ENCODE assay signal across 13 cellular contexts in the genomic region with DNA sequence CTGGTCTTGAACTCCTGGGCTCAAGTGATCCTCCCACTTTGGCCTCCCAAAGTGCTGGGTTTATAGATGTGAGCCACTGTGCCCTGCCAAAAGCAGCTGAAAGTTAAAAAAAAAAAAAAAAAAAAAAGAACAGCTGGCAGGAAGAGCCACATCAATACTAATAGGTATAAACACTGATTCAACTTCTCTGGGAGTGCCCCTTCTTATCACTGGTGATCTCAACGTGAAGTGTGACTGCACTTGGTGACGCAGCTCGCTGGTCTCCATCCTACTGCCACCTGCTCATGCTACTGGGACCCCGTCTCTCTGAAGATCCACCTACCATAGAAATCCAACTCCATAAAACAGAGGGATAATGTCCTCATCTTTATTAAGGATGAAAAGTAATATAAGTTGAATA. TPM values are rescaled to one million over a fixed set of nuclear protein-coding genes. Genes with fewer than 3 reads are reported as not detected.
DNase-seq lines count a peak whose midpoint lies in the region.
"Had no signal": no experiment of that assay in that cellular context is flagged by ENCODE, and none has a peak within 500 bp of the region (broad histone marks: within the 10 kb centered on the region; RNA-seq: fewer than 3 reads in every experiment).

No MANE protein-coding gene starts in this region.

- H3K36me3 Mint-ChIP-seq in immature natural killer cell = peaks cover 4 to 14% (median 7%) of the 10 kb centered on the region in 3 donors

- no peak overlapping the region for H3K4me3 Mint-ChIP-seq in immature natural killer cell
- H3K4me3 Mint-ChIP-seq: dendritic cell treated with granulocyte-macrophage colony-stimulating factor and Interleukin-4, amounts not matched to agents 40 ng/mL and 50 ng/mL, for 4 days had no signal

- H3K27me3 Mint-ChIP-seq in immature natural killer cell (ENCODE audit: low read depth in 3 of 3) = peaks cover 0 to 2% (median 0%) of the 10 kb centered on the region in 3 donors

- no peaks in the 10 kb centered on the region for H3K9me3 Mint-ChIP-seq in immature natural killer cell
- H3K9me3 Mint-ChIP-seq: dendritic cell treated with granulocyte-macrophage colony-stimulating factor and Interleukin-4, amounts not matched to agents 40 ng/mL and 50 ng/mL, for 4 days had no signal

- no peak overlapping the region for H3K27ac Mint-ChIP-seq in immature natural killer cell
- H3K27ac Mint-ChIP-seq: dendritic cell treated with granulocyte-macrophage colony-stimulating factor and Interleukin-4, amounts not matched to agents 40 ng/mL and 50 ng/mL, for 4 days had no signal

- H3K4me1 Mint-ChIP-seq in immature natural killer cell = no peaks in the 10 kb centered on the region

- peak; percentile 28 to 44 for DNase-seq in activated CD8-positive, alpha-beta memory T cell treated with anti-CD3 and anti-CD28 coated beads for 1 hour (ENCODE audit: extremely low read depth in 1 of 2, low read depth in 1 of 2)
- no peak for DNase-seq in activated CD8-positive, alpha-beta memory T cell treated with anti-CD3 and anti-CD28 coated beads, Interleukin-2, amount 50 U/mL, for 48 hours
- peak; percentile 50 for DNase-seq in activated effector memory CD4-positive, alpha-beta T cell treated with Interleukin-2 at 50 U/mL for 16 hours
- DNase-seq in stimulated activated CD4-positive, alpha-beta T cell treated with anti-CD3 and anti-CD28 coated beads, Interleukin-15, amount 100 ng/mL, for 24 hours = peak; percentile 73
- DNase-seq in RKO (ENCODE audit: low spot score) (no peak), kidney tubule cell (ENCODE audit: low spot score) (no peak), HK-2 (ENCODE audit: unreplicated experiment) (no peak), immature natural killer cell (no peak)
- DNase-seq: left ventricle myocardium inferior, MM.1S, NCI-H69, SHP77 treated with DMSO at 0.1 percent for 48 hours had no signal

RNA-seq across cellular contexts. Expression of gene RNF157, which starts 40.8 kb away (rescaled TPM):
- 1 to 10 TPM in 2 of 3 donors, under 1 TPM in 1; 0.69 to 3.0 (median 1.2) TPM for polyA plus RNA-seq in immature natural killer cell

RNA-seq across cellular contexts. Expression of gene FOXJ1, which starts 58.4 kb away (rescaled TPM):
- polyA plus RNA-seq in immature natural killer cell = not detected

Comparison
In these comparisons a context has a peak if more than half of its experiments do, and no peak if none do; other contexts are left out.
1. DNase-seq: peak in activated CD8-positive, alpha-beta memory T cell treated with anti-CD3 and anti-CD28 coated beads for 1 hour (2 of 2), activated effector memory CD4-positive, alpha-beta T cell treated with Interleukin-2 at 50 U/mL for 16 hours (single experiment) and stimulated activated CD4-positive, alpha-beta T cell treated with anti-CD3 and anti-CD28 coated beads, Interleukin-15, amount 100 ng/mL, for 24 hours (single experiment); none in activated CD8-positive, alpha-beta memory T cell treated with anti-CD3 and anti-CD28 coated beads, Interleukin-2, amount 50 U/mL, for 48 hours (single experiment), RKO (single experiment), kidney tubule cell (single experiment), HK-2 (single experiment) and immature natural killer cell (0 of 3).